32 cellular contexts compared by ENCODE assay signal in the genomic region with DNA sequence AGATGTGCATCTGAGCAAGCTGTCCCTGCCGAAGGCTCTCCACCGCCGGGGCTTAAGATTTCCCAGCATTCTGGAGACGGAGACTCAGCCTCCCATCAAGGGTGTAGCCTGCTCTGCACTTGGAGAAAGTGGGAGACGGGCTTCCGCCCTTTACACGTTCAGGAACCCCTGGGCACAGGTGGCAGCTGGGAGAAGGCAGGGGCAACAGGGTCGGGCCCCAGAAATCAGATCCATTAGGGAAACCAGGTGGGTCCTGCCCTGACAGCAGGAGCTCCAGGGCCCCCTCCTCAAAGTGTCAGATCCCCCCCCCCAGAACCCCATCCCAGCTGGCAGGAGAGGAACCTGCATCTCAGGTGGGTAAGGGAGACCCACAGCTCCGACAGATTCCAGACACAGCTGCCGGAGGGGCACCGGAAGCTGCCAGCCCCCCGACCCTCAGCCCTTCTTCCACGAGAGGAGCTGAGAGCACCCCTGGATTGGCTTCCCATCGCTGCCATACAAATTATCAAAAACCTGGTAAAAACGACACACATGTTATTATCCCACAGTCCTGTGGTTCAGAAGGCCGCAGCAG.
"Had no signal": no experiment of that assay in that cellular context is flagged by ENCODE, and none has a peak within 500 bp of the region (broad histone marks: within the 10 kb centered on the region; RNA-seq: fewer than 3 reads in every experiment).

No MANE protein-coding gene starts in this region.

- H3K36me3 ChIP-seq: MG63 had no signal

- H3K27ac Mint-ChIP-seq: activated B cell treated with CpG ODN at 0.5 μM for 24 hours; activated CD4-positive, alpha-beta memory T cell treated with anti-CD3 and anti-CD28 coated beads for 36 hours; activated CD8-positive, alpha-beta memory T cell treated with anti-CD3 and anti-CD28 coated beads, Interleukin-2, amount 10 ng/mL, durations not matched to agents 7 days and 5 days; activated naive CD4-positive, alpha-beta T cell treated with anti-CD3 and anti-CD28 coated beads, Interleukin-2, amount 10 ng/mL, durations not matched to agents 7 days and 5 days; activated naive CD8-positive, alpha-beta T cell; activated naive CD8-positive, alpha-beta T cell treated with anti-CD3 and anti-CD28 coated beads, Interleukin-2, amount 50 U/mL, for 24 hours had no signal

- H3K36me3 Mint-ChIP-seq: activated CD4-positive, alpha-beta memory T cell treated with anti-CD3 and anti-CD28 coated beads for 36 hours; activated CD8-positive, alpha-beta memory T cell treated with anti-CD3 and anti-CD28 coated beads, Interleukin-2, amount 10 ng/mL, durations not matched to agents 7 days and 5 days; activated naive CD4-positive, alpha-beta T cell treated with anti-CD3 and anti-CD28 coated beads, Interleukin-2, amount 10 ng/mL, durations not matched to agents 7 days and 5 days; activated naive CD8-positive, alpha-beta T cell; brain had no signal

- ATAC-seq: activated CD8-positive, alpha-beta memory T cell treated with anti-CD3 and anti-CD28 coated beads, Interleukin-2, amount 10 ng/mL, durations not matched to agents 7 days and 5 days; activated naive CD8-positive, alpha-beta T cell treated with anti-CD3 and anti-CD28 coated beads, Interleukin-2, amount 50 U/mL, for 24 hours; Panc1 had no signal

- H3K4me3 Mint-ChIP-seq: activated B cell treated with CpG ODN at 0.5 μM for 24 hours; activated CD4-positive, alpha-beta memory T cell treated with anti-CD3 and anti-CD28 coated beads for 36 hours; activated CD8-positive, alpha-beta memory T cell treated with anti-CD3 and anti-CD28 coated beads, Interleukin-2, amount 10 ng/mL, durations not matched to agents 7 days and 5 days; activated naive CD4-positive, alpha-beta T cell treated with anti-CD3 and anti-CD28 coated beads, Interleukin-2, amount 10 ng/mL, durations not matched to agents 7 days and 5 days; activated naive CD8-positive, alpha-beta T cell; activated naive CD8-positive, alpha-beta T cell treated with anti-CD3 and anti-CD28 coated beads, Interleukin-2, amount 50 U/mL, for 24 hours; brain had no signal

- DNase-seq: activated B cell treated with CpG ODN at 0.5 μM for 24 hours; activated CD4-positive, alpha-beta memory T cell treated with anti-CD3 and anti-CD28 coated beads for 36 hours; activated CD4-positive, alpha-beta T cell treated with anti-CD3 and anti-CD28 coated beads for 4 hours; activated CD4-positive, alpha-beta T cell treated with anti-CD3 and anti-CD28 coated beads, Interleukin-2, amount 50 U/mL, for 1 hour; activated CD4-positive, CD25-positive, alpha-beta regulatory T cell treated with anti-CD3 and anti-CD28 coated beads, Interleukin-2, amount 50 U/mL, for 72 hours; activated CD8-positive, alpha-beta memory T cell treated with anti-CD3 and anti-CD28 coated beads for 24 hours; activated CD8-positive, alpha-beta memory T cell treated with anti-CD3 and anti-CD28 coated beads, Interleukin-2, amount 10 ng/mL, durations not matched to agents 7 days and 5 days; activated CD8-positive, alpha-beta memory T cell treated with anti-CD3 and anti-CD28 coated beads, Interleukin-2, amount 50 U/mL, for 48 hours; activated effector memory CD4-positive, alpha-beta T cell treated with Interleukin-2 at 50 U/mL for 16 hours; activated naive CD4-positive, alpha-beta T cell treated with anti-CD3 and anti-CD28 coated beads, Interleukin-2, amount 10 ng/mL, durations not matched to agents 7 days and 5 days; activated naive CD8-positive, alpha-beta T cell treated with anti-CD3 and anti-CD28 coated beads, Interleukin-2, amount 50 U/mL, for 24 hours; activated T-cell treated with anti-CD3 and anti-CD28 coated beads, Interleukin-2, amount 50 U/mL, for 48 hours; anterior cingulate cortex; Kasumi-1; KG1; MG63; NCI-H1048; NCI-H1105 treated with DMSO at 0.1 percent for 48 hours; NCI-H1436; NCI-H1694; NCI-H1930; NCI-H2081 treated with DMSO at 0.1 percent for 48 hours; NCI-H226; NCI-H446 treated with DMSO at 0.1 percent for 48 hours; NCI-H524; SW 1271; T-helper 1 cell; T-helper 2 cell; T-helper 9 cell had no signal

- H3K27me3 Mint-ChIP-seq: activated B cell treated with CpG ODN at 0.5 μM for 24 hours; activated CD8-positive, alpha-beta memory T cell treated with anti-CD3 and anti-CD28 coated beads, Interleukin-2, amount 10 ng/mL, durations not matched to agents 7 days and 5 days; activated naive CD8-positive, alpha-beta T cell treated with anti-CD3 and anti-CD28 coated beads, Interleukin-2, amount 50 U/mL, for 24 hours had no signal

- H3K4me1 Mint-ChIP-seq: activated B cell treated with CpG ODN at 0.5 μM for 24 hours; activated CD8-positive, alpha-beta memory T cell treated with anti-CD3 and anti-CD28 coated beads, Interleukin-2, amount 10 ng/mL, durations not matched to agents 7 days and 5 days; activated naive CD4-positive, alpha-beta T cell treated with anti-CD3 and anti-CD28 coated beads, Interleukin-2, amount 10 ng/mL, durations not matched to agents 7 days and 5 days; activated naive CD8-positive, alpha-beta T cell treated with anti-CD3 and anti-CD28 coated beads, Interleukin-2, amount 50 U/mL, for 24 hours had no signal

- H3K9me3 ChIP-seq: MG63 had no signal

- H3K4me3 ChIP-seq: MG63 had no signal
